In genomic region chr11:62830904-62831519, GRCh38 we compare ENCODE assay signal across 8 cellular contexts. TPM values are rescaled to one million over a fixed set of nuclear protein-coding genes. Genes with fewer than 3 reads are reported as not detected.
DNase-seq lines count a peak whose midpoint lies in the region; ATAC-seq and TF ChIP-seq lines count a peak whose summit lies in the region.

No MANE protein-coding gene starts in this region.

- no peak for ATAC-seq in HG03432 (IDR thresholded peaks at IDR 0.05; ENCODE audit: unreplicated experiment)
- no peak for ATAC-seq in GM18907 (IDR thresholded peaks at IDR 0.05; ENCODE audit: unreplicated experiment)
- no peak for ATAC-seq in GM18498 (IDR thresholded peaks at IDR 0.05; ENCODE audit: unreplicated experiment)

- no peak for TF ChIP-seq POLR2A in thyroid gland (IDR thresholded peaks at IDR 0.05)

- H3K79me2 ChIP-seq in DOHH2 (ENCODE audit: control insufficient read depth, low read length): peaks cover 49% of the 10 kb centered on the region

- no peaks in the 10 kb centered on the region for H3K9me2 ChIP-seq in DOHH2 (replicated peaks; ENCODE audit: control insufficient read depth, low read length)

- intact Hi-C loops in thyroid gland (cut with DNase I): loop anchor here (10.0 kb wide), 1 partner anchor 46 kb away; the partner anchor contains the start of gene TMEM179B

- H3K27me3 ChIP-seq in DOHH2 (ENCODE audit: control insufficient read depth, low read length) (no peaks in the 10 kb centered on the region), thyroid gland (no peaks in the 10 kb centered on the region)

- H3K4me2 ChIP-seq in DOHH2 (ENCODE audit: low read length): peak overlapping the region; percentile 99

- no peaks in the 10 kb centered on the region for H4K20me1 ChIP-seq in DOHH2 (ENCODE audit: control insufficient read depth, insufficient read depth, low read depth, low read length)

- H3F3A ChIP-seq in DOHH2 (ENCODE audit: control insufficient read depth, insufficient read depth): peaks cover 15% of the 10 kb centered on the region

- 1 to 2% methylated on average over 20 to 27 of the region's 33 CpGs for WGBS in thyroid gland, 2 donors

- peaks cover 52% of the 10 kb centered on the region for H3K36me3 ChIP-seq in DOHH2 (ENCODE audit: control insufficient read depth, low read length)
- peaks cover 18 to 28% of the 10 kb centered on the region in 2 donors for H3K36me3 ChIP-seq in thyroid gland

- H3K9me3 ChIP-seq in DOHH2 (ENCODE audit: control insufficient read depth, insufficient read depth, low read length): no peaks in the 10 kb centered on the region
- no peaks in the 10 kb centered on the region for H3K9me3 ChIP-seq in thyroid gland

- H3K4me1 ChIP-seq in DOHH2 (ENCODE audit: control insufficient read depth, low read length) (peaks cover 21% of the 10 kb centered on the region), thyroid gland (peaks cover 17 to 19% of the 10 kb centered on the region in 2 donors)

- TF ChIP-seq CTCF in DOHH2 (IDR thresholded peaks at IDR 0.05; ENCODE audit: low read depth, low read length, poor library complexity, severe bottlenecking) (no peak), thyroid gland (IDR thresholded peaks at IDR 0.05) (no peak)

- DNase-seq in HPDE6-E6E7 (ENCODE audit: extremely low spot score) (peak; percentile 8), left kidney (ENCODE audit: low read depth, low spot score) (peak; percentile 93), thyroid gland (no peak)

- H3K4me3 ChIP-seq in DOHH2 (ENCODE audit: low read length) (peak overlapping the region; percentile 99), thyroid gland (replicated peaks in 1 of 3) (peak overlapping the region; percentile 62 to 96 (median 65))

- H3K27ac ChIP-seq in DOHH2 (ENCODE audit: low read depth, low read length): peak overlapping the region; percentile 73
- H3K27ac ChIP-seq in angular gyrus (ENCODE audit: low read depth, low read length): peak overlapping the region; percentile 95
- H3K27ac ChIP-seq in thyroid gland: peak overlapping the region; percentile 87 to 94 (median 90)

RNA-seq across cellular contexts. Expression of gene STX5, which starts 0.8 kb away (rescaled TPM):
- 10 to 100 TPM; 26.3 to 62.8 (median 56.7) TPM for total RNA-seq in thyroid gland

RNA-seq across cellular contexts. Expression of gene TEX54, which starts 1.6 kb away (rescaled TPM):
- not detected for total RNA-seq in thyroid gland

RNA-seq across cellular contexts. Expression of gene WDR74, which starts 8.4 kb away (rescaled TPM):
- total RNA-seq in thyroid gland: 10 to 100 TPM; 25.2 to 76.1 (median 33.6) TPM

RNA-seq across cellular contexts. Expression of gene NXF1, which starts 25.8 kb away (rescaled TPM):
- total RNA-seq in thyroid gland: 10 to 100 TPM; 56.8 to 83.7 (median 80.9) TPM

RNA-seq across cellular contexts. Expression of gene TMEM223, which starts 39.2 kb away (rescaled TPM):
- total RNA-seq in thyroid gland: 10 to 100 TPM in 3 of 4 donors, 1 to 10 TPM in 1; 9.1 to 46.5 (median 29.7) TPM

Comparison
In these comparisons a context has a peak if more than half of its experiments do, and no peak if none do; other contexts are left out.
1. DNase-seq: peak in HPDE6-E6E7 (single experiment) and left kidney (single experiment); none in thyroid gland (0 of 2).
2. Peak in every context shown above with its lines, with median percentiles within 50 percentile points of each other: H3K27ac ChIP-seq.